Comparison of ENCODE assay signal across 8 cellular contexts in genomic region chr2:23351388-23352141, GRCh38. TPM values are rescaled to one million over a fixed set of nuclear protein-coding genes. Genes with fewer than 3 reads are reported as not detected.
DNase-seq lines count a peak whose midpoint lies in the region; ATAC-seq and TF ChIP-seq lines count a peak whose summit lies in the region.

No MANE protein-coding gene starts in this region.

- H3K9me2 ChIP-seq in PC-9 (ENCODE audit: insufficient read depth), result no peaks in the 10 kb centered on the region; the same call in 1 of the 2 replicates

- H3K27me3 ChIP-seq in CD8-positive, alpha-beta T cell (ENCODE audit: insufficient read depth, low read length), result no peaks in the 10 kb centered on the region
- H3K27me3 ChIP-seq in PC-9 (ENCODE audit: insufficient read depth, low read depth), result peaks cover 83% of the 10 kb centered on the region
- peaks cover 49% of the 10 kb centered on the region for H3K27me3 ChIP-seq in left ventricle myocardium inferior (ENCODE audit: low read depth)
- peaks cover 2% of the 10 kb centered on the region for H3K27me3 ChIP-seq in prostate gland (replicated peaks; ENCODE audit: insufficient read depth)

- CTCF ChIA-PET in CD8-positive, alpha-beta T cell (lab: Charles Lee), result interaction anchor here (0.6 to 1.2 kb wide), 6 partner anchors 9 to 240 kb away, joined by 3 to 4 read pairs (median 3); no protein-coding TSS in a partner anchor
- CTCF ChIA-PET in PC-9 (lab: Charles Lee), result interaction anchor here (0.6 kb wide), 1 partner anchor 210 kb away, joined by 3 read pairs; no protein-coding TSS in a partner anchor

- H3K36me3 ChIP-seq in CD8-positive, alpha-beta T cell (ENCODE audit: insufficient read depth, low read length), result no peaks in the 10 kb centered on the region
- no peaks in the 10 kb centered on the region for H3K36me3 ChIP-seq in PC-9 (ENCODE audit: low read depth)
- H3K36me3 ChIP-seq in left ventricle myocardium inferior, result no peaks in the 10 kb centered on the region
- H3K36me3 ChIP-seq in prostate gland, result no peaks in the 10 kb centered on the region

- H3K4me1 Mint-ChIP-seq in CD8-positive, alpha-beta T cell (ENCODE audit: low read depth), result no peaks in the 10 kb centered on the region

- no peak overlapping the region for H3K4me3 ChIP-seq in CD8-positive, alpha-beta T cell (ENCODE audit: low read depth, low read length)
- H3K4me3 ChIP-seq in PC-9 (no peak overlapping the region), left ventricle myocardium inferior (peak overlapping the region; percentile 28), prostate gland (no peak overlapping the region)

- intact Hi-C loops in CD8-positive, alpha-beta T cell (cut with DNase I, micrococcal nuclease), result no loop called here
- intact Hi-C loops in PC-9 (cut with micrococcal nuclease; ENCODE audit: unreplicated experiment) (no loop called here), left ventricle myocardium inferior (cut with micrococcal nuclease) (no loop called here), prostate gland (cut with DNase I) (loop anchor here (10.0 kb wide), 1 partner anchor 997 kb away; no protein-coding TSS in a partner anchor)

- H3K27ac Mint-ChIP-seq in CD8-positive, alpha-beta T cell, result no peak overlapping the region
- no peak overlapping the region for H3K27ac Mint-ChIP-seq in activated naive CD4-positive, alpha-beta T cell treated with anti-CD3 and anti-CD28 coated beads, Interleukin-2, amount 50 U/mL, for 72 hours

- BruUV-seq in PC-9 (replicated peaks; lab: Mats Ljungman, UMichigan), result no TSS peak

- no peaks in the 10 kb centered on the region for H4K20me1 ChIP-seq in PC-9 (ENCODE audit: insufficient read depth)

- H3K27me3 Mint-ChIP-seq in CD8-positive, alpha-beta T cell (ENCODE audit: low read depth), result peaks cover 39% of the 10 kb centered on the region

- TF ChIP-seq CTCF in CD8-positive, alpha-beta T cell (IDR thresholded peaks at IDR 0.05), result peak; percentile 41
- TF ChIP-seq CTCF in PC-9 (conservative IDR thresholded peaks at IDR 0.05) (peak; percentile 66), left ventricle myocardium inferior (IDR thresholded peaks at IDR 0.05; ENCODE audit: borderline replicate concordance) (peak; percentile 91), prostate gland (IDR thresholded peaks at IDR 0.05) (peak; percentile 67 to 87 (median 72))

- 20% methylated on average over 33 of the region's 37 CpGs for WGBS in prostate gland

- no peak overlapping the region for H3K4me3 Mint-ChIP-seq in CD8-positive, alpha-beta T cell

- ATAC-seq in CD8-positive, alpha-beta T cell, result no peak
- ATAC-seq in GM19324 (IDR thresholded peaks at IDR 0.05; ENCODE audit: low FRiP score, unreplicated experiment) (peak; percentile 81), HG03280 (IDR thresholded peaks at IDR 0.05; ENCODE audit: unreplicated experiment) (peak; percentile 91)
- ATAC-seq in activated naive CD4-positive, alpha-beta T cell treated with anti-CD3 and anti-CD28 coated beads, Interleukin-2, amount 50 U/mL, for 72 hours, result peak; percentile 88 to 98

- H3K9me3 ChIP-seq in CD8-positive, alpha-beta T cell (ENCODE audit: low read length), result no peaks in the 10 kb centered on the region
- H3K9me3 ChIP-seq in PC-9 (ENCODE audit: insufficient read depth, low read depth) (no peaks in the 10 kb centered on the region), left ventricle myocardium inferior (replicated peaks) (no peaks in the 10 kb centered on the region), prostate gland (no peaks in the 10 kb centered on the region)

- no peaks in the 10 kb centered on the region for H3K4me1 ChIP-seq in CD8-positive, alpha-beta T cell (ENCODE audit: insufficient read depth, low read length)
- H3K4me1 ChIP-seq in PC-9 (replicated peaks; ENCODE audit: insufficient read depth) (no peaks in the 10 kb centered on the region), left ventricle myocardium inferior (peaks cover 12% of the 10 kb centered on the region), prostate gland (replicated peaks) (no peaks in the 10 kb centered on the region)

- H3F3A ChIP-seq in PC-9 (ENCODE audit: insufficient read depth, low read depth), result no peaks in the 10 kb centered on the region

- no peak for TF ChIP-seq POLR2A in prostate gland (IDR thresholded peaks at IDR 0.05)

- DNase-seq in CD8-positive, alpha-beta T cell, result peak in 5 of 7 experiments; percentile 23 to 61 (median 37)
- DNase-seq in PC-9 (peak in 1 of 2 experiments; percentile 57), left ventricle myocardium inferior (peak; percentile 84), prostate gland (ENCODE audit: low spot score) (peak; percentile 68), NCI-H1930 (lab: John Stamatoyannopoulos, UW) (no peak)
- peak in 1 of 2 donors; percentile 75 for DNase-seq in activated naive CD4-positive, alpha-beta T cell treated with anti-CD3 and anti-CD28 coated beads, Interleukin-2, amount 50 U/mL, for 72 hours (ENCODE audit: low spot score in 2 of 2)

- H3K36me3 Mint-ChIP-seq in CD8-positive, alpha-beta T cell, result no peaks in the 10 kb centered on the region
- no peaks in the 10 kb centered on the region for H3K36me3 Mint-ChIP-seq in activated naive CD4-positive, alpha-beta T cell treated with anti-CD3 and anti-CD28 coated beads, Interleukin-2, amount 50 U/mL, for 72 hours

- no peaks in the 10 kb centered on the region for H3K9me3 Mint-ChIP-seq in CD8-positive, alpha-beta T cell
- no peaks in the 10 kb centered on the region for H3K9me3 Mint-ChIP-seq in activated naive CD4-positive, alpha-beta T cell treated with anti-CD3 and anti-CD28 coated beads, Interleukin-2, amount 50 U/mL, for 72 hours

- POLR2A ChIA-PET in CD8-positive, alpha-beta T cell (lab: Charles Lee), result no interaction called here
- POLR2A ChIA-PET in PC-9 (lab: Charles Lee; ENCODE audit: unreplicated experiment), result no interaction called here

- H3K27ac ChIP-seq in CD8-positive, alpha-beta T cell (ENCODE audit: low read depth, low read length), result no peak overlapping the region
- H3K27ac ChIP-seq in PC-9 (no peak overlapping the region), left ventricle myocardium inferior (replicated peaks) (peak overlapping the region; percentile 41), prostate gland (peak overlapping the region in 1 of 2 donors; percentile 33)

- H3K79me2 ChIP-seq in PC-9 (ENCODE audit: low read depth), result no peaks in the 10 kb centered on the region

- H3K4me2 ChIP-seq in PC-9, result no peak overlapping the region

- H2AFZ ChIP-seq in PC-9, result no peak overlapping the region

RNA-seq across cellular contexts. Expression of gene KLHL29, which starts 33.4 kb away (rescaled TPM):
- under 1 TPM; 0.67 to 0.81 TPM for total RNA-seq in CD8-positive, alpha-beta T cell
- total RNA-seq in PC-9 (2021) (3.1 and 3.4 TPM in 2 replicates), left ventricle myocardium inferior (1.1 TPM), prostate gland (10 to 100 TPM; 23.3 to 24.8 TPM)
- 1 to 10 TPM; 1.2 to 4.7 TPM for total RNA-seq in activated naive CD4-positive, alpha-beta T cell treated with anti-CD3 and anti-CD28 coated beads, Interleukin-2, amount 50 U/mL, for 72 hours

Comparison
In these comparisons a context has a peak if more than half of its experiments do, and no peak if none do; other contexts are left out.
1. DNase-seq: peak in CD8-positive, alpha-beta T cell (5 of 7), left ventricle myocardium inferior (single experiment) and prostate gland (single experiment); none in NCI-H1930 (0 of 2).
2. CTCF ChIP-seq: peak in every context shown above with its lines; median percentile 91 in left ventricle myocardium inferior; 72 in prostate gland; 66 in PC-9; 41 in CD8-positive, alpha-beta T cell.